Comparison of ENCODE assay signal across 8 cellular contexts in the genomic region with DNA sequence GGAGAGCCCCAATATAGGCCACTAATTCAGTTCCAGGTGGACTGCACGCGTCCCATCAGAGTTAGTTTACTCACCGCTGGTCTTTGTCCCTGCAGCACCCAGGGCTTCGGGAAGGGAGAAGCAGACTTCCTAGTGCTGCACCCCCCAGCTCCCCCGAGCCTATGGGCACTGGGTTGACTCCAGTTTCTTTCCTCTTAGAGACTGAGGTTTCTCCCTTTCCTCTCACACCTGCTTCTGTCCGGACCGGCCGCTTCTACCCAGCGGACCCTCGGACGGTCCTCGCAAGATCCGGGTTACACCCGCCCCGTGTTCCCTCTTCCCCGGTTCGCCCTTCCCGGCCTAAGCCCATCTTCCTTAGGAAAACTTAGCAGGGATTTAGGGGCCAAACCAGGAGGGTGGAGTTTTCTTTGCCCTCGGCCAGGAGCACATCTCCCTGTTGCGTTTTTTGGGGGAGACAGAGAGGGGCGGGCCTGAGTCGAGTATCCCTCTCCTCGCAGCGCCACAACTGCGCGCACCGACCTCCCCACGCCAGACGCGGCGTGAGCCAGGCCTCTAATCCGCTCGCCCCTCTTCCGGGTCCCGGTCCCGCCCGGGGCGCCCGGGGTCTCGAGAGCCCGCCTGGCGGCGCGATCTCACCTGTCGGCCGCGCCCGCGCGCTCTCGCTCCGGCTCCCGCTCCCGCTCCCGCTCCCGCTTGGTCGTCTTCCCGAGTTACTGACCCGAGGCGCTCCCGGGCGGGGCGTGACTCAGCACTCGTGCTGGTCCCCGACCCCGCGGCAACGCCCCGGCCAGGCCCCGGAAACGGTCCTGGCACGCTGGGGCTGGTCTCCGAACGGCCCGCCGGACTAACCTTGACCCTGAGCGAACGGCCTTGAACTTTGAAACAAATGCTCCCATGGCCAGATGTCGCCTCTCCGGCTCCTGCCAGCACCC. TPM values are rescaled to one million over a fixed set of nuclear protein-coding genes. Genes with fewer than 3 reads are reported as not detected.
DNase-seq lines count a peak whose midpoint lies in the region; ATAC-seq and TF ChIP-seq lines count a peak whose summit lies in the region.

A gene (minus strand): TSS at position 728 of the 932 bp plus-strand sequence. CDS start 8,741 bp downstream, outside the sequence.

- H3K9ac ChIP-seq in BLaER1 (peak within 1 kb of the TSS; percentile 82), parathyroid adenoma (no peak within 1 kb of the TSS)

- intact Hi-C loops in Right ventricle myocardium superior (cut with DNase I), result no loop called here

- no peak for TF ChIP-seq CTCF in parathyroid adenoma (IDR thresholded peaks at IDR 0.05)

- peak within 1 kb of the TSS; percentile 93 for H2AFZ ChIP-seq in parathyroid adenoma

- H3K9me3 Mint-ChIP-seq in activated naive CD8-positive, alpha-beta T cell treated with anti-CD3 and anti-CD28 coated beads for 36 hours, result no peaks in the 10 kb centered on the region

- H3K27me3 ChIP-seq in BLaER1, result peaks cover 27% of the 10 kb centered on the region
- H3K27me3 ChIP-seq in parathyroid adenoma (ENCODE audit: control insufficient read depth, insufficient read depth, low read length), result no peaks in the 10 kb centered on the region

- H3K9me3 ChIP-seq in BLaER1, result no peaks in the 10 kb centered on the region
- H3K9me3 ChIP-seq in parathyroid adenoma (ENCODE audit: control insufficient read depth, low read length), result no peaks in the 10 kb centered on the region

- H3K27me3 Mint-ChIP-seq in activated naive CD8-positive, alpha-beta T cell treated with anti-CD3 and anti-CD28 coated beads for 36 hours, result no peaks in the 10 kb centered on the region

- no peaks in the 10 kb centered on the region for H3K79me2 ChIP-seq in parathyroid adenoma

- H3K4me1 ChIP-seq in BLaER1 (peaks cover 31% of the 10 kb centered on the region), parathyroid adenoma (no peaks in the 10 kb centered on the region)

- DNase-seq in NOMO-1 treated with DMSO at 0.1 percent for 48 hours (lab: John Stamatoyannopoulos, UW; ENCODE audit: unreplicated experiment), result peak; percentile 2
- DNase-seq in activated naive CD8-positive, alpha-beta T cell treated with anti-CD3 and anti-CD28 coated beads for 36 hours, result peak; percentile 58
- peak; percentile 90 for DNase-seq in Right ventricle myocardium superior
- DNase-seq in cerebellar nuclear complex (lab: John Stamatoyannopoulos, UW), result no peak

- peak within 1 kb of the TSS; percentile 86 for H3K4me3 Mint-ChIP-seq in activated naive CD8-positive, alpha-beta T cell treated with anti-CD3 and anti-CD28 coated beads for 36 hours

- no peaks in the 10 kb centered on the region; the same call in 1 of the 2 replicates for H3K36me3 ChIP-seq in BLaER1
- H3K36me3 ChIP-seq in parathyroid adenoma (ENCODE audit: control insufficient read depth, insufficient read depth, low read length), result no peaks in the 10 kb centered on the region

- ATAC-seq in GM18861 (IDR thresholded peaks at IDR 0.05; ENCODE audit: unreplicated experiment) (peak; percentile 70), HG02973 (IDR thresholded peaks at IDR 0.05; ENCODE audit: unreplicated experiment) (peak; percentile 62), Right ventricle myocardium superior (ENCODE audit: poor library complexity) (peak; percentile 94)

- H3K27ac Mint-ChIP-seq in activated naive CD8-positive, alpha-beta T cell treated with anti-CD3 and anti-CD28 coated beads for 36 hours, result peak within 1 kb of the TSS; percentile 85

- H3K27ac ChIP-seq in BLaER1, result peak within 1 kb of the TSS; percentile 81
- peak within 1 kb of the TSS; percentile 2 for H3K27ac ChIP-seq in parathyroid adenoma

- H3K4me1 Mint-ChIP-seq in activated naive CD8-positive, alpha-beta T cell treated with anti-CD3 and anti-CD28 coated beads for 36 hours, result peaks cover 25% of the 10 kb centered on the region

- H3K4me2 ChIP-seq in BLaER1, result peak within 1 kb of the TSS; percentile 98
- peak within 1 kb of the TSS; percentile 77 for H3K4me2 ChIP-seq in parathyroid adenoma (ENCODE audit: low read length)

- peaks cover 5% of the 10 kb centered on the region for H3K36me3 Mint-ChIP-seq in activated naive CD8-positive, alpha-beta T cell treated with anti-CD3 and anti-CD28 coated beads for 36 hours

- H4K20me1 ChIP-seq in BLaER1, result no peaks in the 10 kb centered on the region

- peak within 1 kb of the TSS; percentile 76 for H3K4me3 ChIP-seq in BLaER1
- peak within 1 kb of the TSS; percentile 55 for H3K4me3 ChIP-seq in parathyroid adenoma (ENCODE audit: low read depth, low read length)

RNA-seq across cellular contexts. Expression of the gene that starts here (rescaled TPM):
- 10 to 100 TPM in 1 of 2 experiments, 1 to 10 TPM in 1; 9.6 to 10.4 TPM for total RNA-seq in activated naive CD8-positive, alpha-beta T cell treated with anti-CD3 and anti-CD28 coated beads for 36 hours
- 20.2 TPM for total RNA-seq in Right ventricle myocardium superior

Comparison
In these comparisons a context has a peak if more than half of its experiments do, and no peak if none do; other contexts are left out.
1. DNase-seq: peak in NOMO-1 treated with DMSO at 0.1 percent for 48 hours (single experiment), activated naive CD8-positive, alpha-beta T cell treated with anti-CD3 and anti-CD28 coated beads for 36 hours (single experiment) and Right ventricle myocardium superior (single experiment); none in cerebellar nuclear complex (0 of 2).
2. Peak in every context shown above with its lines, with median percentiles within 50 percentile points of each other: ATAC-seq.